In the genomic region with DNA sequence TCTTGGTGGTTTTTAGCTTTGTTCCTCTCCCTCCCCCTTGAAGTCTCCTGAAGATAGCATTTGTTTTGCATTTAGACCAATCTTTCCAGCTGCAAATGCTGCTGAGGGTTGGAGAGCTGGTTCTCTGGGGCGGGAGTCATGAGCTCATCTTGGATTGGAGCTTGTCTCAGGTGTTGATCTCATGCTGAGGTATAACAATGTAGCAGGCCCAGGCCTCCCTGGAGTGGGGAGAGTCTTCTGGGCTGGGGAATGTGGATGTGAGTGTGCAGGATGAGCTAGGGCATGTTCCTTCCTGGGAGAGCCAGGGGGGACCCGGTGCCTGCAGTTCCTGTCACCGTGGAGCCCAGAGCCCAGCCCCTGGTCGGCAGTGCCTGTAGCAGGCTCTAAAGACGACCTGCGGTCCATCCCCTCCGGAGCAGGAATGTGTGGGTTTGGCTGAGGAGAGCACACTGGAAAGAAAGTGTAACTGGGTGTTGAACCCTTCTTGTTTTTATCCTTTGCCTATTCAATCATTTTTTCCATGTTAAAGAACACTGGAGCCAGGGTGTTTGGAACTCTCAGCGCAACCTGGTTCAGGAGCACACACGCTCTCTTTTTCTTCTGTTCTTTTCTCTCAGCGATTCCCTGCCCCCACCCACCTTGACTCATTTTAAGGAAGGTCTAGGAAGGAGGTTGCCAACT, we compare ENCODE assay signal across 11 cellular contexts. TPM values are rescaled to one million over a fixed set of nuclear protein-coding genes. Genes with fewer than 3 reads are reported as not detected.
A peak's percentile ranks its signal among the peaks of the same experiment; 100 is the strongest.
DNase-seq lines count a peak whose midpoint lies in the region; ATAC-seq and TF ChIP-seq lines count a peak whose summit lies in the region.
"Had no signal": no experiment of that assay in that cellular context is flagged by ENCODE, and none has a peak within 500 bp of the region (broad histone marks: within the 10 kb centered on the region; RNA-seq: fewer than 3 reads in every experiment).

No MANE protein-coding gene starts in this region.

- no peak overlapping the region for H4K91ac ChIP-seq in H9 (ENCODE audit: insufficient read length, low read depth, low read length)

- H2BK5ac ChIP-seq in H9 (ENCODE audit: insufficient read length, low read length): no peak overlapping the region

- H3K4me1 ChIP-seq in H9 (ENCODE audit: insufficient read depth, low read length): peaks cover 10% of the 10 kb centered on the region; the same call in 1 of the 2 replicates
- H3K4me1 ChIP-seq in mucosa of descending colon (ENCODE audit: low read depth): peaks cover 5% of the 10 kb centered on the region

- H3K4me2 ChIP-seq in H9 (ENCODE audit: insufficient read depth, insufficient read length, low read length): peak overlapping the region; percentile 25

- H3K56ac ChIP-seq in H9 (ENCODE audit: insufficient read length, low read depth, low read length): no peak overlapping the region

- H2BK120ac ChIP-seq in H9 (ENCODE audit: low read depth, low read length, poor library complexity, severe bottlenecking): no peak overlapping the region

- no peak for ATAC-seq in mucosa of descending colon

- no peak overlapping the region for H3K4me3 ChIP-seq in mucosa of descending colon

- no peak overlapping the region for H3K14ac ChIP-seq in H9 (ENCODE audit: insufficient read depth, low read length)

- no peaks in the 10 kb centered on the region for H4K20me1 ChIP-seq in H9 (ENCODE audit: control insufficient read depth, insufficient read depth, insufficient read length)

- H3K9me3 Mint-ChIP-seq in H9 (peaks cover 4 to 6% of the 10 kb centered on the region in 2 experiments; a peak in 2 of 5 replicates), brain (peaks cover 0 to 20% (median 10%) of the 10 kb centered on the region in 5 experiments)
- H3K9me3 Mint-ChIP-seq: activated B cell treated with CpG ODN at 0.5 μM for 24 hours, immature natural killer cell had no signal

- H3K27me3 Mint-ChIP-seq in H9 (ENCODE audit: low read depth) (no peaks in the 10 kb centered on the region), brain (no peaks in the 10 kb centered on the region)
- H3K27me3 Mint-ChIP-seq: activated B cell treated with CpG ODN at 0.5 μM for 24 hours had no signal

- TF ChIP-seq CTCF in H9 (conservative IDR thresholded peaks at IDR 0.05) (no peak), brain (conservative IDR thresholded peaks at IDR 0.05) (no peak), mucosa of descending colon (IDR thresholded peaks at IDR 0.05) (no peak)

- peak overlapping the region; percentile 64 to 79 for H3K4me3 Mint-ChIP-seq in H9
- peak overlapping the region; percentile 84 to 90 (median 86) for H3K4me3 Mint-ChIP-seq in brain
- H3K4me3 Mint-ChIP-seq: activated B cell treated with CpG ODN at 0.5 μM for 24 hours, immature natural killer cell had no signal

- WGBS in H9 (ENCODE audit: extremely low coverage, insufficient read length, low lambda C conversion rate): no CpG with 5 or more reads among the region's 10 CpGs

- H3K36me3 ChIP-seq in mucosa of descending colon (ENCODE audit: low read depth): no peaks in the 10 kb centered on the region

- H4K8ac ChIP-seq in H9 (replicated peaks; ENCODE audit: insufficient read length, low read depth, low read length): no peak overlapping the region

- no peak overlapping the region for H2AFZ ChIP-seq in H9 (ENCODE audit: low read length)

- no peak overlapping the region for H3K9ac ChIP-seq in H9 (ENCODE audit: extremely low read depth, insufficient read length, low read length)

- H3K79me1 ChIP-seq in H9 (ENCODE audit: insufficient read depth, low read depth, low read length, poor library complexity, severe bottlenecking): no peaks in the 10 kb centered on the region

- no peak overlapping the region for H3K23ac ChIP-seq in H9 (ENCODE audit: insufficient read length, low read depth, low read length)

- peak overlapping the region; percentile 9 for H2BK12ac ChIP-seq in H9 (ENCODE audit: insufficient read length, low read depth, low read length)

- H3K18ac ChIP-seq in H9 (ENCODE audit: insufficient read length, low read depth, low read length): no peak overlapping the region

- no peaks in the 10 kb centered on the region for H3K27me3 ChIP-seq in H9 (ENCODE audit: insufficient read depth, low read length)

- H3K27ac Mint-ChIP-seq in H9: peak overlapping the region; percentile 96 to 99 (median 97)
- peak overlapping the region; percentile 99 to 100 (median 99) for H3K27ac Mint-ChIP-seq in brain
- H3K27ac Mint-ChIP-seq: activated B cell treated with CpG ODN at 0.5 μM for 24 hours had no signal

- H2BK15ac ChIP-seq in H9 (ENCODE audit: low read depth, low read length): no peak overlapping the region

- peak overlapping the region; percentile 86 for H3K27ac ChIP-seq in H9 (ENCODE audit: insufficient read length, low read depth, low read length)
- peak overlapping the region; percentile 55 for H3K27ac ChIP-seq in temporal lobe (ENCODE audit: low read depth, low read length)

- H4K5ac ChIP-seq in H9 (ENCODE audit: insufficient read length, low read depth, low read length): no peak overlapping the region

- no peak overlapping the region for H3K4ac ChIP-seq in H9 (ENCODE audit: low read depth, low read length)

- H3K23me2 ChIP-seq in H9 (ENCODE audit: insufficient read length, low read depth, low read length, poor library complexity, severe bottlenecking): no peaks in the 10 kb centered on the region

- H3K9me3 ChIP-seq in H9 (ENCODE audit: control insufficient read depth, low read depth, low read length): no peaks in the 10 kb centered on the region
- no peaks in the 10 kb centered on the region for H3K9me3 ChIP-seq in mucosa of descending colon

- intact Hi-C loops in mucosa of descending colon (cut with DNase I, micrococcal nuclease): loop anchor here in 1 of 2 donors (10.0 kb wide), 1 partner anchor 197 kb away; no protein-coding TSS in a partner anchor

- peak; percentile 88 for DNase-seq in H9
- DNase-seq in iPS-NIHi11 (ENCODE audit: low spot score): peak; percentile 80
- DNase-seq in mucosa of descending colon: no peak
- DNase-seq in 8988T: no peak
- no peak for DNase-seq in pons (ENCODE audit: low spot score)
- no peak for DNase-seq in amniotic stem cell (lab: John Stamatoyannopoulos, UW)
- DNase-seq: activated B cell treated with CpG ODN at 0.5 μM for 24 hours, EL, immature natural killer cell had no signal

- H3K4me1 Mint-ChIP-seq in H9: peaks cover 72 to 78% of the 10 kb centered on the region in 2 experiments
- H3K4me1 Mint-ChIP-seq in brain: peaks cover 90% of the 10 kb centered on the region

- no peak overlapping the region for H2AK5ac ChIP-seq in H9 (ENCODE audit: insufficient read length, low read length)

- H3K79me2 ChIP-seq in H9 (ENCODE audit: insufficient read depth, low read length): peaks cover 54% of the 10 kb centered on the region

- H2BK20ac ChIP-seq in H9 (ENCODE audit: low read depth, low read length, poor library complexity, severe bottlenecking): no peak overlapping the region

- H3T11ph ChIP-seq in H9 (ENCODE audit: low read length): no peak overlapping the region

- H3K36me3 Mint-ChIP-seq in H9 (ENCODE audit: insufficient read depth in 1 of 3, low read depth in 3 of 3): peaks cover 68 to 82% (median 73%) of the 10 kb centered on the region in 3 experiments
- H3K36me3 Mint-ChIP-seq in brain: peaks cover 73% of the 10 kb centered on the region

RNA-seq across cellular contexts. Expression of a gene that starts 2.7 kb away (rescaled TPM):
- total RNA-seq in H9 (2021) (254 and 258 TPM in 2 replicates), temporal lobe (184 TPM), mucosa of descending colon (100 to 1,000 TPM in 1 of 3 donors, 10 to 100 TPM in 2; 11.2 to 104 (median 16.3) TPM)
- 51.6 TPM for polyA plus RNA-seq in brain (ENCODE audit: insufficient read depth, low read depth, low replicate concordance)

Comparison
In these comparisons a context has a peak if more than half of its experiments do, and no peak if none do; other contexts are left out.
1. DNase-seq: peak in H9 (single experiment) and iPS-NIHi11 (single experiment); none in mucosa of descending colon (0 of 3), 8988T (single experiment), pons (single experiment) and amniotic stem cell (single experiment).